Comparison of ENCODE assay signal across 21 cellular contexts in the genomic region with DNA sequence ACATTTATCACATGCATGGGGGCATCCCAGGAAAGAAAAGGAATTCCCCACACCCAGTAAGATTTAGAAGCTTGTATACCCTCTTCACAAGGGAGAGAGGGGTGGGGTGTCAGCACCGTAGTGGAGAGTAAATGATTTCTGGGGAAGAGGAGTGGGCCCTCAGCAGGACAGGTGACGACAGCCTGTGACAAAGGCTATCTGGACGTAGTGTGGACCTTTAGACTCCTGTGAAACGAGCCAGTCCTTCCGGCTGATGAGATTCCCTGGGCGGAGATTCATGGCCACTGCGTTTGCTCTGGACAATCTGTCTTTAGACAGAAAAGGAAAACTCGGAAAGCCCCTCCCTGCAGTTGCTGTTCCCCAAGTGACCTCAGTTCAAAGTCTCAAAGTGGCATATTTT. TPM values are rescaled to one million over a fixed set of nuclear protein-coding genes. Genes with fewer than 3 reads are reported as not detected.
DNase-seq lines count a peak whose midpoint lies in the region; ATAC-seq and TF ChIP-seq lines count a peak whose summit lies in the region.
"Had no signal": no experiment of that assay in that cellular context is flagged by ENCODE, and none has a peak within 500 bp of the region (broad histone marks: within the 10 kb centered on the region; RNA-seq: fewer than 3 reads in every experiment).

No MANE protein-coding gene starts in this region.

- no peak for ATAC-seq in left cardiac atrium
- no peak for ATAC-seq in upper lobe of left lung (ENCODE audit: low FRiP score in 2 of 2)
- no peak for ATAC-seq in HG02678 (IDR thresholded peaks at IDR 0.05; ENCODE audit: unreplicated experiment)
- ATAC-seq: GM23338, HCT116, Panc1, Right ventricle myocardium inferior had no signal

- DNase-seq in cardiac septum (ENCODE audit: low spot score) (peak; percentile 36), left cardiac atrium (no peak), hepatocyte (ENCODE audit: low spot score) (peak; percentile 71), upper lobe of left lung (no peak), spleen (no peak), CD1c-positive myeloid dendritic cell (ENCODE audit: extremely low spot score) (no peak)
- DNase-seq: DMS79 treated with DMSO at 0.1 percent for 48 hours, MG63, NCI-H1092 treated with DMSO at 0.1 percent for 48 hours, NCI-H1694, NCI-H2107, NCI-H2227 treated with DMSO at 0.1 percent for 48 hours had no signal

- H3K9me2 ChIP-seq in hepatocyte (replicated peaks; ENCODE audit: insufficient read depth): no peaks in the 10 kb centered on the region

- 65% methylated on average over 8 of the region's 8 CpGs for WGBS in hepatocyte (ENCODE audit: low lambda C conversion rate, missing lambda C conversion rate)
- 70 to 84% methylated on average over 8 of the region's 8 CpGs for WGBS in upper lobe of left lung, 2 donors
- WGBS in spleen, 5 donors: 80 to 89% (median 85%) methylated on average over 8 of the region's 8 CpGs

- H3K9me3 ChIP-seq in hepatocyte (ENCODE audit: low read depth) (no peaks in the 10 kb centered on the region), mucosa of rectum (ENCODE audit: control insufficient read depth in 2 of 2, low read length in 2 of 2) (no peaks in the 10 kb centered on the region), upper lobe of left lung (no peaks in the 10 kb centered on the region), spleen (no peaks in the 10 kb centered on the region)
- H3K9me3 ChIP-seq: MG63 had no signal

- H3K4me3 ChIP-seq in hepatocyte (no peak overlapping the region), mucosa of rectum (ENCODE audit: low read length in 2 of 2) (peak overlapping the region; percentile 31 to 65), upper lobe of left lung (no peak overlapping the region), spleen (no peak overlapping the region)
- H3K4me3 ChIP-seq: GM23338, MG63 had no signal

- no peak overlapping the region for H2AFZ ChIP-seq in hepatocyte
- H2AFZ ChIP-seq: GM23338 had no signal

- H3K27me3 ChIP-seq in hepatocyte: no peaks in the 10 kb centered on the region
- H3K27me3 ChIP-seq in mucosa of rectum (ENCODE audit: control insufficient read depth in 2 of 2, insufficient read depth in 2 of 2, low read length in 2 of 2): no peaks in the 10 kb centered on the region
- no peaks in the 10 kb centered on the region for H3K27me3 ChIP-seq in upper lobe of left lung
- no peaks in the 10 kb centered on the region for H3K27me3 ChIP-seq in spleen (replicated peaks in 1 of 7)
- H3K27me3 ChIP-seq: MG63 had no signal

- H3K79me2 ChIP-seq in hepatocyte: no peaks in the 10 kb centered on the region

- no peaks in the 10 kb centered on the region for H4K20me1 ChIP-seq in hepatocyte (ENCODE audit: insufficient read depth, poor library complexity, severe bottlenecking)

- no peak for TF ChIP-seq EP300 in upper lobe of left lung (IDR thresholded peaks at IDR 0.05)

- H3K4me2 ChIP-seq in hepatocyte: no peak overlapping the region
- H3K4me2 ChIP-seq: GM23338 had no signal

- H3K36me3 ChIP-seq in hepatocyte (replicated peaks; ENCODE audit: insufficient read depth, low read depth): no peaks in the 10 kb centered on the region
- H3K36me3 ChIP-seq in mucosa of rectum (ENCODE audit: control insufficient read depth in 2 of 2, insufficient read depth in 2 of 2, low read length in 2 of 2): peaks cover 4% of the 10 kb centered on the region in 2 donors
- no peaks in the 10 kb centered on the region for H3K36me3 ChIP-seq in upper lobe of left lung
- no peaks in the 10 kb centered on the region for H3K36me3 ChIP-seq in spleen
- H3K36me3 ChIP-seq: MG63 had no signal

- H3K9ac ChIP-seq in mucosa of rectum (ENCODE audit: low read depth in 1 of 2, low read length in 2 of 2): peak overlapping the region; percentile 70 to 99

- H3K4me1 ChIP-seq in hepatocyte (ENCODE audit: insufficient read depth): peaks cover 8% of the 10 kb centered on the region
- H3K4me1 ChIP-seq in mucosa of rectum (ENCODE audit: control insufficient read depth in 2 of 2, insufficient read depth in 2 of 2, low read length in 2 of 2): peaks cover 51 to 77% of the 10 kb centered on the region in 2 donors
- H3K4me1 ChIP-seq in upper lobe of left lung: peaks cover 9 to 17% (median 13%) of the 10 kb centered on the region in 4 donors
- H3K4me1 ChIP-seq in spleen: peaks cover 0 to 3% (median 0%) of the 10 kb centered on the region in 6 donors

- H3K27ac ChIP-seq in hepatocyte (peak overlapping the region; percentile 93), mucosa of rectum (ENCODE audit: low read depth in 2 of 2, low read length in 2 of 2) (peak overlapping the region; percentile 98 to 99), upper lobe of left lung (peak overlapping the region in 3 of 4 donors; percentile 63 to 84 (median 65)), spleen (no peak overlapping the region)

- TF ChIP-seq POLR2A in upper lobe of left lung (IDR thresholded peaks at IDR 0.05) (no peak), spleen (IDR thresholded peaks at IDR 0.05) (no peak)

- TF ChIP-seq CTCF in hepatocyte (IDR thresholded peaks at IDR 0.05; ENCODE audit: poor library complexity): no peak
- TF ChIP-seq CTCF in upper lobe of left lung (IDR thresholded peaks at IDR 0.05): no peak
- TF ChIP-seq CTCF in spleen (IDR thresholded peaks at IDR 0.05 in 8 of 11, conservative IDR thresholded peaks at IDR 0.05 in 3 of 11): no peak

- intact Hi-C loops in cardiac septum (cut with DNase I) (no loop called here), left cardiac atrium (cut with DNase I) (no loop called here), spleen (cut with DNase I; ENCODE audit: low total_unique reads) (no loop called here)

RNA-seq across cellular contexts. Expression of a gene that starts 1.7 kb away (rescaled TPM):
- total RNA-seq in cardiac septum (not detected), left cardiac atrium (not detected), hepatocyte (0.60 and 4.5 TPM in 2 replicates), upper lobe of left lung (1 to 10 TPM; 1.0 to 7.7 (median 1.5) TPM), spleen (under 1 TPM in 1 of 7 donors, not detected in 6; 0.23 TPM)
- polyA plus RNA-seq in hepatocyte (3.7 and 4.3 TPM in 2 replicates), spleen (under 1 TPM; 0.28 to 0.42 (median 0.35) TPM)
- total RNA-seq: A172, G401, GM23338, Right ventricle myocardium inferior had no signal
- polyA plus RNA-seq: BJ had no signal

Comparison
In these comparisons a context has a peak if more than half of its experiments do, and no peak if none do; other contexts are left out.
1. DNase-seq: peak in cardiac septum (single experiment) and hepatocyte (single experiment); none in left cardiac atrium (single experiment), upper lobe of left lung (0 of 2), spleen (single experiment) and CD1c-positive myeloid dendritic cell (single experiment).
2. H3K27ac ChIP-seq: peak in hepatocyte (single experiment), mucosa of rectum (2 of 2) and upper lobe of left lung (3 of 4); none in spleen (0 of 8).
3. H3K4me3 ChIP-seq: peak in mucosa of rectum (2 of 2); none in hepatocyte (single experiment), upper lobe of left lung (0 of 4) and spleen (0 of 8).